ENCODE assay signal across 19 cellular contexts in genomic region chr16:20243731-20244281, GRCh38.
"Had no signal": no experiment of that assay in that cellular context is flagged by ENCODE, and none has a peak within 500 bp of the region (broad histone marks: within the 10 kb centered on the region; RNA-seq: fewer than 3 reads in every experiment).

No MANE protein-coding gene starts in this region.

- H3K27me3 ChIP-seq: body of pancreas, colonic mucosa, foreskin keratinocyte, pancreas, sigmoid colon, testis, upper lobe of left lung had no signal

- H3K4me3 Mint-ChIP-seq: activated CD8-positive, alpha-beta T cell treated with anti-CD3 and anti-CD28 coated beads for 36 hours; activated naive CD8-positive, alpha-beta T cell; neural crest cell; stimulated activated naive CD8-positive, alpha-beta T cell treated with anti-CD3 and anti-CD28 coated beads, Interleukin-15, amount 100 ng/mL, for 72 hours had no signal

- H3K4me3 ChIP-seq: body of pancreas, colonic mucosa, lung, pancreas, sigmoid colon, testis, upper lobe of left lung had no signal

- DNase-seq: activated CD4-positive, alpha-beta T cell treated with anti-CD3 and anti-CD28 coated beads for 4 hours; activated CD8-positive, alpha-beta T cell treated with anti-CD3 and anti-CD28 coated beads for 36 hours; activated gamma-delta T cell treated with Interleukin-2 at 50 U/mL for 16 hours; amniotic stem cell; body of pancreas; caudate nucleus; colonic mucosa; foreskin keratinocyte; midbrain; pancreas; sigmoid colon; stimulated activated CD4-positive, alpha-beta T cell treated with anti-CD3 and anti-CD28 coated beads, Interleukin-1b, Interleukin-23, amount 100 ng/mL, for 48 hours; stimulated activated naive CD8-positive, alpha-beta T cell treated with anti-CD3 and anti-CD28 coated beads, Interleukin-15, amount 100 ng/mL, for 72 hours; testis; upper lobe of left lung; WERI-Rb-1 had no signal

- H3K4me1 ChIP-seq: body of pancreas, colonic mucosa, foreskin keratinocyte, pancreas, sigmoid colon, testis, upper lobe of left lung had no signal

- H3K27ac ChIP-seq: body of pancreas, colonic mucosa, foreskin keratinocyte, pancreas, sigmoid colon, testis, upper lobe of left lung, WERI-Rb-1 had no signal

- H3K9me3 ChIP-seq: body of pancreas, colonic mucosa, pancreas, sigmoid colon, testis, upper lobe of left lung had no signal

- H3K9me3 Mint-ChIP-seq: activated CD8-positive, alpha-beta T cell treated with anti-CD3 and anti-CD28 coated beads for 36 hours; neural crest cell had no signal

- H3K4me1 Mint-ChIP-seq: neural crest cell had no signal

- H3K27ac Mint-ChIP-seq: activated CD8-positive, alpha-beta T cell treated with anti-CD3 and anti-CD28 coated beads for 36 hours; activated naive CD8-positive, alpha-beta T cell; stimulated activated naive CD8-positive, alpha-beta T cell treated with anti-CD3 and anti-CD28 coated beads, Interleukin-15, amount 100 ng/mL, for 72 hours had no signal

- H3K36me3 Mint-ChIP-seq: activated naive CD8-positive, alpha-beta T cell had no signal

- H3K36me3 ChIP-seq: colonic mucosa, pancreas, sigmoid colon, upper lobe of left lung, WERI-Rb-1 had no signal

- ATAC-seq: activated CD8-positive, alpha-beta T cell treated with anti-CD3 and anti-CD28 coated beads for 36 hours; body of pancreas; foreskin keratinocyte; pancreas; stimulated activated naive CD8-positive, alpha-beta T cell treated with anti-CD3 and anti-CD28 coated beads, Interleukin-15, amount 100 ng/mL, for 72 hours had no signal
